In genomic region chr11:95544095-95544795, GRCh38 we compare ENCODE assay signal across 1 cellular context.
TF ChIP-seq lines count a peak whose summit lies in the region.

No MANE protein-coding gene starts in this region.

TF ChIP-seq in SK-N-SH treated with all-trans-retinoic acid at 6 μM for 48 hours, 23 proteins besides CTCF, POLR2A, EP300 and RAD21 (continued from another document):
- TF ChIP-seq PATZ1 (CRISPR knock-in tag; IDR thresholded peaks at IDR 0.05; ENCODE audit: borderline replicate concordance) (no peak), ZNF8 (CRISPR knock-in tag; IDR thresholded peaks at IDR 0.05) (no peak), ISL1 (CRISPR knock-in tag; IDR thresholded peaks at IDR 0.05) (no peak), ZC3H10 (CRISPR knock-in tag; IDR thresholded peaks at IDR 0.05) (no peak), ZNF565 (CRISPR knock-in tag; conservative IDR thresholded peaks at IDR 0.05; ENCODE audit: low read depth) (no peak), OSR1 (CRISPR knock-in tag; IDR thresholded peaks at IDR 0.05) (no peak), TCF4 (CRISPR knock-in tag; IDR thresholded peaks at IDR 0.05; ENCODE audit: borderline replicate concordance) (no peak), ARNTL (CRISPR knock-in tag; IDR thresholded peaks at IDR 0.05; ENCODE audit: borderline replicate concordance, low read depth) (no peak), POU6F1 (CRISPR knock-in tag; IDR thresholded peaks at IDR 0.05; ENCODE audit: borderline replicate concordance, low read depth) (no peak)
